In the genomic region with DNA sequence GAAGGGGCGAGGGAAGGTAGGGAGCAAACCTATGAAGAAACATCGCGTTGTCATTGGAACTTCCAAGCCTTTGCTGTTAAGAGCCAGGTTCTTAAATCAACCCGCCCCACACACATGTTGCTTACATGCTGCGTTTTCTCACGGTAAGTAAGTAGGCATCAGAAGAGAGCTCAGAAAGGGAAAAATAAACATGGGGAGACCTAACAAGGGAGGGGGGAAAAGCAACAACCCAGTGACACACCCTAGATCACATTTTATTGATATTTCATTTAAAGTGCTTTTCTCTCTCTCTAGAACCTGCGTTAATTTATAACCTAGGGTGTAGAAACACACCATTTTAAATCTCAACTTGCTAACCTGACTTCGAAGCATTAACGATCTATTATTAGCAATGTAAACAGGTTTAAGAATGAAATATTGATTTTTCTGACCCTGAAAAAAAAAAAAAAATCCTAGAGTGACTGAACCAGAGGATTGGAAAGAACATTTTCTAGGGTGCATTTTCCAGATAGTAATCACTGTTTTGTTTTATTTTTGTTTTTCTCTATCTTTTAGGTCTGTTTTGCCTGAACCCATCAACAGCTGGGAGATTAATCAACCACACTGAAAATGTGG, we compare ENCODE assay signal across 9 cellular contexts. TPM values are rescaled to one million over a fixed set of nuclear protein-coding genes. Genes with fewer than 3 reads are reported as not detected.
DNase-seq lines count a peak whose midpoint lies in the region; ATAC-seq and TF ChIP-seq lines count a peak whose summit lies in the region.
"Had no signal": no experiment of that assay in that cellular context is flagged by ENCODE, and none has a peak within 500 bp of the region (broad histone marks: within the 10 kb centered on the region; RNA-seq: fewer than 3 reads in every experiment).

No MANE protein-coding gene starts in this region.

- no peaks in the 10 kb centered on the region for H3K36me3 ChIP-seq in mesendoderm (ENCODE audit: control insufficient read depth, insufficient read depth, low read length)
- H3K36me3 ChIP-seq: right atrium auricular region had no signal

- no peak overlapping the region for H4K8ac ChIP-seq in mesendoderm (ENCODE audit: low read depth, low read length)

- no peak for TF ChIP-seq CTCF in AG04449 (IDR thresholded peaks at IDR 0.05; ENCODE audit: insufficient read depth, low read length, missing control alignments)
- TF ChIP-seq CTCF in brain (conservative IDR thresholded peaks at IDR 0.05), result no peak

- no peak overlapping the region for H3K18ac ChIP-seq in mesendoderm (ENCODE audit: low read length)

- H3K4me2 ChIP-seq in mesendoderm (ENCODE audit: low read length), result no peak overlapping the region

- no peaks in the 10 kb centered on the region for H3K4me1 ChIP-seq in mesendoderm (ENCODE audit: control insufficient read depth, low read depth, low read length)

- CTCF ChIA-PET in AG04449 (lab: Yijun Ruan, JAX), result no interaction called here

- peaks cover 0 to 22% (median 7%) of the 10 kb centered on the region in 5 experiments for H3K9me3 Mint-ChIP-seq in brain
- H3K9me3 Mint-ChIP-seq: stimulated activated effector memory CD8-positive, alpha-beta T cell treated with anti-CD3 and anti-CD28 coated beads, Interleukin-12 subunit alpha, Interleukin-12 subunit beta, amount 100 ng/mL, for 72 hours had no signal

- peaks cover 100% of the 10 kb centered on the region for H3K27me3 Mint-ChIP-seq in brain

- no peak overlapping the region for H3K4ac ChIP-seq in mesendoderm (ENCODE audit: low read depth, low read length)

- H3K27me3 ChIP-seq in mesendoderm (ENCODE audit: insufficient read depth, low read length, poor library complexity), result peaks cover 87% of the 10 kb centered on the region

- H3K9ac ChIP-seq in mesendoderm (ENCODE audit: low read length), result no peak overlapping the region

- no peak overlapping the region for H3K56ac ChIP-seq in mesendoderm (ENCODE audit: low read length)

- H3K79me1 ChIP-seq in mesendoderm (ENCODE audit: low read length), result no peaks in the 10 kb centered on the region

- no peak overlapping the region for H2BK15ac ChIP-seq in mesendoderm (replicated peaks; ENCODE audit: low read depth)

- no CpG with 5 or more reads among the region's 9 CpGs for whole genome bisulfite sequencing in mesendoderm (ENCODE audit: extremely low coverage, insufficient coverage, low lambda C conversion rate)

- no peak overlapping the region for H2BK120ac ChIP-seq in mesendoderm (ENCODE audit: low read depth, low read length)

- H3K4me3 Mint-ChIP-seq in brain, result peak overlapping the region in 4 of 5 experiments; percentile 80 to 97 (median 86)
- H3K4me3 Mint-ChIP-seq: activated CD4-positive, alpha-beta T cell treated with anti-CD3 and anti-CD28 coated beads, Interleukin-2, amount 10 ng/mL, durations not matched to agents 24 days and 14 days had no signal

- peaks cover 11% of the 10 kb centered on the region for H3K36me3 Mint-ChIP-seq in brain

- no peak overlapping the region for H2AK5ac ChIP-seq in mesendoderm (ENCODE audit: low read length)

- no peak overlapping the region for H3K27ac ChIP-seq in mesendoderm (ENCODE audit: low read depth, low read length)

- peak overlapping the region in 4 of 5 experiments; percentile 26 to 99 (median 96) for H3K27ac Mint-ChIP-seq in brain
- H3K27ac Mint-ChIP-seq: activated CD4-positive, alpha-beta T cell treated with anti-CD3 and anti-CD28 coated beads, Interleukin-2, amount 10 ng/mL, durations not matched to agents 24 days and 14 days; stimulated activated effector memory CD8-positive, alpha-beta T cell treated with anti-CD3 and anti-CD28 coated beads, Interleukin-12 subunit alpha, Interleukin-12 subunit beta, amount 100 ng/mL, for 72 hours had no signal

- no peaks in the 10 kb centered on the region for H3K79me2 ChIP-seq in mesendoderm (ENCODE audit: control insufficient read depth, insufficient read depth, low read length)

- peak overlapping the region; percentile 23; the same call in 1 of the 2 replicates for H3K4me3 ChIP-seq in AG04449 (ENCODE audit: low read depth, low read length)
- H3K4me3 ChIP-seq in mesendoderm (ENCODE audit: low read length), result no peak overlapping the region

- H2BK5ac ChIP-seq in mesendoderm (ENCODE audit: low read length), result no peak overlapping the region

- POLR2A ChIA-PET in AG04449 (lab: Yijun Ruan, JAX), result interaction anchor here (0.7 to 0.9 kb wide), 2 partner anchors 17 to 35 kb away, joined by 3 read pairs; no protein-coding TSS in a partner anchor

- no peak overlapping the region for H3K23ac ChIP-seq in mesendoderm (ENCODE audit: low read length)

- H4K5ac ChIP-seq in mesendoderm (ENCODE audit: low read length), result no peak overlapping the region

- DNase-seq in AG04449 (ENCODE audit: low read depth, low spot score) (no peak), mesendoderm (peak; percentile 60), NCI-H1694 (lab: John Stamatoyannopoulos, UW) (no peak), islet precursor cell (no peak)
- DNase-seq: activated CD4-positive, alpha-beta T cell treated with anti-CD3 and anti-CD28 coated beads, Interleukin-2, amount 10 ng/mL, durations not matched to agents 24 days and 14 days had no signal

- ATAC-seq in GM18873 (IDR thresholded peaks at IDR 0.05; ENCODE audit: low FRiP score, unreplicated experiment), result no peak
- ATAC-seq: stimulated activated effector memory CD8-positive, alpha-beta T cell treated with anti-CD3 and anti-CD28 coated beads, Interleukin-12 subunit alpha, Interleukin-12 subunit beta, amount 100 ng/mL, for 72 hours had no signal

- peaks cover 49% of the 10 kb centered on the region for H3K4me1 Mint-ChIP-seq in brain

RNA-seq across cellular contexts. Expression of a gene that starts 3.2 kb away (rescaled TPM):
- polyA plus RNA-seq in brain (ENCODE audit: insufficient read depth, low read depth, low replicate concordance), result not detected
- polyA plus RNA-seq in mesendoderm (2013, experiment 1 of 2), result 0.04 TPM
- polyA plus RNA-seq in mesendoderm (2013, experiment 2 of 2), result 0.03 TPM

RNA-seq across cellular contexts. Expression of a gene that starts 3.5 kb away (rescaled TPM):
- polyA plus RNA-seq in brain (ENCODE audit: insufficient read depth, low read depth, low replicate concordance), result not detected
- polyA plus RNA-seq in mesendoderm (2013, experiment 1 of 2), result 0.56 TPM
- polyA plus RNA-seq in mesendoderm (2013, experiment 2 of 2), result 0.91 TPM

RNA-seq across cellular contexts. Expression of a gene that starts 31.2 kb away (rescaled TPM):
- polyA plus RNA-seq in brain (ENCODE audit: insufficient read depth, low read depth, low replicate concordance), result 1.1 TPM
- not detected for polyA plus RNA-seq in mesendoderm (2013, experiment 1 of 2)
- polyA plus RNA-seq in mesendoderm (2013, experiment 2 of 2), result not detected

RNA-seq across cellular contexts. Expression of a gene that starts 44.1 kb away (rescaled TPM):
- 25.3 TPM for polyA plus RNA-seq in brain (ENCODE audit: insufficient read depth, low read depth, low replicate concordance)
- polyA plus RNA-seq in mesendoderm (2013, experiment 1 of 2), result not detected
- polyA plus RNA-seq in mesendoderm (2013, experiment 2 of 2), result not detected

RNA-seq across cellular contexts. Expression of a gene that starts 48.2 kb away (rescaled TPM):
- 14.9 TPM for polyA plus RNA-seq in brain (ENCODE audit: insufficient read depth, low read depth, low replicate concordance)
- polyA plus RNA-seq in mesendoderm (2013, experiment 1 of 2), result not detected
- polyA plus RNA-seq in mesendoderm (2013, experiment 2 of 2), result not detected
